In the genomic region with DNA sequence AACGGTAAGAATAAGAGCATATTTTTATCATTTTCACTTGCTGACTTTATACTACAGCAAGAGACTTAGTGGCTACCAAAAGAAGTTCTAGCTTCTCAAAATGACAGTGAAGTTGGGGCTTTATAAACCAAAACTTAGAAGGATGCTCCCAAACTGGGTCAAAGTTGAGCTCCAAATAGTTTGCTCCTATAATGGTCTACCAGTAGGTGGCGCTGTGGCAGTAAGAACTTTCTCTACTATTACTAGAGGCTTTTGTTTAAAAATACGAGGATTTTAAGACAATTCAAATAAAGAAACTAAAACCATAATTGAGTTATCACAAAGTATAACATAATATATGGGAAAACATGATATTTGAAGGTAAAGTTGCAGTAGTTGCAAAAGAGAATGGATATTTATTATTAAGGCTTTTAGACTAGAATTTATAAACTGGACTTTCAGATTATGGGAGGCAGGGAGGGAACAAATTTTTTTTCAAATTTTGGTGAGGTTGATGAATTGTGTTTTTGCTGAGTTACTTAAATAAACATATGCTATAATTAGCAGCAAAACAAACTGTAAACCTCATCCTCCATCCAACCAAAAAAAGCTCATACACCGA, we compare ENCODE assay signal across 8 cellular contexts.
DNase-seq lines count a peak whose midpoint lies in the region; ATAC-seq and TF ChIP-seq lines count a peak whose summit lies in the region.

No MANE protein-coding gene starts in this region.

- H3K4me3 ChIP-seq in GM12875 (ENCODE audit: low read depth, low read length) = no peak overlapping the region

- peak; percentile 78 for DNase-seq in NCI-H1694 treated with DMSO at 0.1 percent for 48 hours (lab: John Stamatoyannopoulos, UW)
- peak; percentile 64 for DNase-seq in activated CD4-positive, CD25-positive, alpha-beta regulatory T cell treated with anti-CD3 and anti-CD28 coated beads, Interleukin-2, amount 50 U/mL, for 72 hours
- peak; percentile 44 for DNase-seq in central memory CD4-positive, alpha-beta T cell
- peak; percentile 50 to 74 for DNase-seq in left colon
- peak; percentile 37 to 46 (median 38) for DNase-seq in stimulated activated CD4-positive, alpha-beta T cell treated with anti-CD3 and anti-CD28 coated beads, TNF-alpha, amount 100 ng/mL, for 24 hours (ENCODE audit: low read depth in 3 of 3)
- DNase-seq in NCI-H774 (lab: John Stamatoyannopoulos, UW) = no peak

- intact Hi-C loops in left colon (cut with DNase I, micrococcal nuclease) = loop anchor here in 1 of 2 donors (5.0 kb wide), 1 partner anchor 71 kb away; no protein-coding TSS in a partner anchor

- peak; percentile 59; the same call in 1 of the 2 replicates for TF ChIP-seq CTCF in GM12875 (IDR thresholded peaks at IDR 0.05; ENCODE audit: borderline replicate concordance, insufficient read depth, low read depth, low read length)

- ATAC-seq in left colon (peak; percentile 49), GM19395 (IDR thresholded peaks at IDR 0.05; ENCODE audit: unreplicated experiment) (no peak)
